Comparison of ENCODE assay signal across 8 cellular contexts in genomic region chr9:2116073-2116472, GRCh38.
DNase-seq lines count a peak whose midpoint lies in the region; ATAC-seq and TF ChIP-seq lines count a peak whose summit lies in the region.

No MANE protein-coding gene starts in this region.

- no peaks in the 10 kb centered on the region for H3K4me1 Mint-ChIP-seq in endothelial cell (ENCODE audit: unreplicated experiment)

- no peak overlapping the region for H3K4me2 ChIP-seq in MM.1S (ENCODE audit: low read depth, low read length)
- H3K4me2 ChIP-seq in parathyroid adenoma (ENCODE audit: low read length) = no peak overlapping the region

- no peak overlapping the region for H3K4me3 Mint-ChIP-seq in endothelial cell (ENCODE audit: unreplicated experiment)

- no peak overlapping the region for H3K27ac Mint-ChIP-seq in endothelial cell (ENCODE audit: unreplicated experiment)

- no peaks in the 10 kb centered on the region for H4K20me1 ChIP-seq in MM.1S (ENCODE audit: insufficient read depth, low read length)

- H2AFZ ChIP-seq in MM.1S (ENCODE audit: low read length) = no peak overlapping the region
- no peak overlapping the region for H2AFZ ChIP-seq in parathyroid adenoma

- no peak overlapping the region for H3K9ac ChIP-seq in MM.1S (ENCODE audit: low read length)
- no peak overlapping the region for H3K9ac ChIP-seq in parathyroid adenoma

- H3K4me1 ChIP-seq in MM.1S (ENCODE audit: low read length) (no peaks in the 10 kb centered on the region), parathyroid adenoma (no peaks in the 10 kb centered on the region)

- DNase-seq in NCI-H82 (lab: John Stamatoyannopoulos, UW) = peak; percentile 46
- no peak for DNase-seq in NCI-H82 treated with DMSO at 0.1 percent for 48 hours (lab: John Stamatoyannopoulos, UW; ENCODE audit: unreplicated experiment)
- no peak for DNase-seq in MM.1S
- peak; percentile 40 for DNase-seq in endothelial cell (ENCODE audit: low spot score)
- DNase-seq in RWPE1 (ENCODE audit: low spot score) = no peak
- DNase-seq in activated CD4-positive, alpha-beta T cell treated with anti-CD3 and anti-CD28 coated beads for 1 hour = no peak

- H3K27me3 Mint-ChIP-seq in endothelial cell (ENCODE audit: unreplicated experiment) = no peaks in the 10 kb centered on the region

- H3K9me3 ChIP-seq in MM.1S (replicated peaks; ENCODE audit: insufficient read depth, low read length) = no peaks in the 10 kb centered on the region
- H3K9me3 ChIP-seq in parathyroid adenoma (ENCODE audit: control insufficient read depth, low read length) = no peaks in the 10 kb centered on the region

- no peaks in the 10 kb centered on the region for H3K9me3 Mint-ChIP-seq in endothelial cell (ENCODE audit: unreplicated experiment)

- no peak for ATAC-seq in GM18520 (IDR thresholded peaks at IDR 0.05; ENCODE audit: unreplicated experiment)

- no peaks in the 10 kb centered on the region for H3K79me2 ChIP-seq in MM.1S (ENCODE audit: low read length)
- H3K79me2 ChIP-seq in parathyroid adenoma = no peaks in the 10 kb centered on the region

- no peaks in the 10 kb centered on the region for H3K27me3 ChIP-seq in MM.1S (replicated peaks; ENCODE audit: insufficient read depth, low read length)
- H3K27me3 ChIP-seq in parathyroid adenoma (ENCODE audit: control insufficient read depth, insufficient read depth, low read length) = no peaks in the 10 kb centered on the region

- CTCF ChIA-PET in RWPE1 (lab: Yijun Ruan, JAX) = no interaction called here

- no peaks in the 10 kb centered on the region for H3K36me3 Mint-ChIP-seq in endothelial cell (ENCODE audit: low read depth, unreplicated experiment)

- POLR2A ChIA-PET in RWPE1 (lab: Yijun Ruan, JAX; ENCODE audit: low non-redundant PET) = no interaction called here

- H3K36me3 ChIP-seq in MM.1S (replicated peaks; ENCODE audit: insufficient read depth, low read length) = peaks cover 4% of the 10 kb centered on the region; the same call in 1 of the 2 replicates
- no peaks in the 10 kb centered on the region for H3K36me3 ChIP-seq in parathyroid adenoma (ENCODE audit: control insufficient read depth, insufficient read depth, low read length)

- no peaks in the 10 kb centered on the region for H3K9me2 ChIP-seq in MM.1S (replicated peaks; ENCODE audit: insufficient read depth, low read length)

- no peaks in the 10 kb centered on the region for H3F3A ChIP-seq in MM.1S (ENCODE audit: insufficient read depth, low read length)

- H3K27ac ChIP-seq in MM.1S (ENCODE audit: low read length) (no peak overlapping the region), parathyroid adenoma (no peak overlapping the region), RWPE1 (no peak overlapping the region)

- TF ChIP-seq CTCF in MM.1S (IDR thresholded peaks at IDR 0.05; ENCODE audit: low read length) (peak; percentile 37), endothelial cell (IDR thresholded peaks at IDR 0.05; ENCODE audit: unreplicated experiment) (peak; percentile 68), parathyroid adenoma (IDR thresholded peaks at IDR 0.05) (peak; percentile 16), RWPE1 (conservative IDR thresholded peaks at IDR 0.05; ENCODE audit: low read depth) (no peak)

- no peak overlapping the region for H3K4me3 ChIP-seq in MM.1S (ENCODE audit: low read length)
- H3K4me3 ChIP-seq in parathyroid adenoma (ENCODE audit: low read depth, low read length) = no peak overlapping the region

Comparison
In these comparisons a context has a peak if more than half of its experiments do, and no peak if none do; other contexts are left out.
1. DNase-seq: peak in NCI-H82 (single experiment) and endothelial cell (single experiment); none in NCI-H82 treated with DMSO at 0.1 percent for 48 hours (single experiment), MM.1S (single experiment), RWPE1 (single experiment) and activated CD4-positive, alpha-beta T cell treated with anti-CD3 and anti-CD28 coated beads for 1 hour (single experiment).